1 cellular context compared by ENCODE assay signal in genomic region chr18:68454511-68455228, GRCh38.
TF ChIP-seq lines count a peak whose summit lies in the region.

No MANE protein-coding gene starts in this region.

TF ChIP-seq in SK-N-SH, 30 proteins besides CTCF, POLR2A, EP300 and RAD21 (continued from another document):
- TF ChIP-seq REST (IDR thresholded peaks at IDR 0.05; ENCODE audit: low read depth, low read length), result no peak
- no peak for TF ChIP-seq NRF1 (IDR thresholded peaks at IDR 0.05; ENCODE audit: low read depth, low read length)
- peak; percentile 83 for TF ChIP-seq TCF12 (IDR thresholded peaks at IDR 0.05)
